In the genomic region with DNA sequence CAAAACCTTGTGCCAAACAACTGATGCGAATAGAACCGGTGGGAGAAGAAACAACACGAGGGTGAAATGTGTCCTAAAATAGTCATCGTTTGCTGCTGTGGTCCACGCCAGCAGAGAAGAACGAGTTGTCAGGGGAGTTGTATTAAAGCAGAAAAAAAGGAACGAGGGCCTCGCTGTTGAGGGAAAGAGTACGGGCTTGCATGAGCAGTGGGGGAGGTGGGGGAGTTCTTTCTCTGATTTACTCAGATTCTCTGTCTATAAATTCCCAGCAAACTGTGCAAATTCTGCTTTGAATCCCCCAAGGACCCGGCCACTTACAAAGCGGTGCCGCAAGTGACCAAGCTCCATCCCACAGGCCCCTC, we compare ENCODE assay signal across 13 cellular contexts.
A peak's percentile ranks its signal among the peaks of the same experiment; 100 is the strongest.
DNase-seq lines count a peak whose midpoint lies in the region; ATAC-seq, FAIRE-seq and TF ChIP-seq lines count a peak whose summit lies in the region.
"Had no signal": no experiment of that assay in that cellular context is flagged by ENCODE, and none has a peak within 500 bp of the region (broad histone marks: within the 10 kb centered on the region; RNA-seq: fewer than 3 reads in every experiment).

No MANE protein-coding gene starts in this region.

- RAD21 ChIA-PET in GM12878 (lab: Charles Lee; ENCODE audit: unreplicated experiment) = interaction anchor here (0.6 to 1.5 kb wide), 2 partner anchors 30 to 31 kb away, joined by 4 read pairs; no protein-coding TSS in a partner anchor

- ATAC-seq in HG03095 (IDR thresholded peaks at IDR 0.05; ENCODE audit: unreplicated experiment) (peak; percentile 51), GM12878 (peak; percentile 73), GM19395 (IDR thresholded peaks at IDR 0.05; ENCODE audit: unreplicated experiment) (no peak)
- ATAC-seq: activated CD4-positive, alpha-beta T cell treated with anti-CD3 and anti-CD28 coated beads for 36 hours had no signal

- no TSS peak for BruUV-seq in GM12878 (replicated peaks; lab: Mats Ljungman, UMichigan)

- intact Hi-C loops in GM12878 (cut with micrococcal nuclease; ENCODE audit: unreplicated experiment) (loop anchor here (1.0 kb wide), 1 partner anchor 30 kb away; no protein-coding TSS in a partner anchor), transverse colon (cut with DNase I; ENCODE audit: low total_unique reads) (no loop called here)

- H3K4me2 ChIP-seq in GM12878 (ENCODE audit: control insufficient read depth, insufficient read depth) = peak overlapping the region; percentile 75
- no peak overlapping the region for H3K4me2 ChIP-seq in osteoblast (ENCODE audit: insufficient read depth, low read length)

- TF ChIP-seq CTCF in GM12878 (IDR thresholded peaks at IDR 0.05 in 2 of 3, conservative IDR thresholded peaks at IDR 0.05 in 1 of 3; ENCODE audit: control insufficient read depth in 2 of 3, extremely low read depth in 1 of 3, insufficient read depth in 1 of 3, low read depth in 3 of 3, low read length in 3 of 3) (no peak), osteoblast (IDR thresholded peaks at IDR 0.05; ENCODE audit: extremely low read depth, low read depth, low read length) (no peak), transverse colon (IDR thresholded peaks at IDR 0.05) (no peak)

- no peak; the same call in 1 of the 2 replicates for TF ChIP-seq RAD21 in GM12878 (IDR thresholded peaks at IDR 0.05; ENCODE audit: insufficient read depth, low read depth, low read length)

- TF ChIP-seq EP300 in GM12878 (IDR thresholded peaks at IDR 0.05; ENCODE audit: borderline replicate concordance in 1 of 2, control insufficient read depth in 1 of 2, low read depth in 2 of 2, low read length in 2 of 2) (no peak), transverse colon (IDR thresholded peaks at IDR 0.05; ENCODE audit: low read depth) (no peak)

- no peaks in the 10 kb centered on the region for H3K9me3 ChIP-seq in ES-I3 (ENCODE audit: control insufficient read depth, insufficient read depth, low read length)
- no peaks in the 10 kb centered on the region for H3K9me3 ChIP-seq in GM12878 (replicated peaks; ENCODE audit: control insufficient read depth, insufficient read depth, low read length)
- no peaks in the 10 kb centered on the region for H3K9me3 ChIP-seq in osteoblast (ENCODE audit: low read depth, low read length)
- H3K9me3 ChIP-seq in transverse colon = no peaks in the 10 kb centered on the region
- H3K9me3 ChIP-seq: heart right ventricle, uterus had no signal

- H3K9ac ChIP-seq in ES-I3 (ENCODE audit: low read depth, low read length) (peak overlapping the region; percentile 31; the same call in 1 of the 2 replicates), GM12878 (ENCODE audit: control insufficient read depth, insufficient read depth, low read length) (no peak overlapping the region; the same call in 1 of the 2 replicates)

- peak overlapping the region; percentile 67 for H3K27ac ChIP-seq in GM12878 (ENCODE audit: control insufficient read depth, insufficient read depth)
- no peak overlapping the region for H3K27ac ChIP-seq in osteoblast (ENCODE audit: low read depth, low read length)
- H3K27ac ChIP-seq in transverse colon = no peak overlapping the region
- H3K27ac ChIP-seq in caudate nucleus (ENCODE audit: low read depth, low read length) = no peak overlapping the region
- H3K27ac ChIP-seq: brain microvascular endothelial cell, heart right ventricle, uterus had no signal

- CTCF ChIA-PET in GM12878 (lab: Yijun Ruan, JAX) = no interaction called here

- SMC1A ChIA-PET in GM12878 (lab: Charles Lee; ENCODE audit: uncharacterized antibody, unreplicated experiment) = interaction anchor here (1.2 to 1.5 kb wide), 2 partner anchors 28 to 61 kb away, joined by 3 read pairs; no protein-coding TSS in a partner anchor

- H3K27me3 ChIP-seq in GM12878 (replicated peaks in 1 of 2; ENCODE audit: control insufficient read depth in 2 of 2, insufficient read depth in 2 of 2, low read length in 1 of 2) (no peaks in the 10 kb centered on the region), osteoblast (ENCODE audit: insufficient read depth, low read length) (peaks cover 29% of the 10 kb centered on the region), transverse colon (no peaks in the 10 kb centered on the region)
- H3K27me3 ChIP-seq: brain microvascular endothelial cell, uterus had no signal

- H3K79me2 ChIP-seq in GM12878 (ENCODE audit: control insufficient read depth, insufficient read depth, low read length) (no peaks in the 10 kb centered on the region), osteoblast (ENCODE audit: insufficient read depth, low read length) (no peaks in the 10 kb centered on the region)

- H4K20me1 ChIP-seq in GM12878 (ENCODE audit: control insufficient read depth, insufficient read depth) = no peaks in the 10 kb centered on the region
- H4K20me1 ChIP-seq in osteoblast (ENCODE audit: insufficient read depth, low read length) = no peaks in the 10 kb centered on the region

- H2AFZ ChIP-seq in GM12878 (ENCODE audit: control insufficient read depth, low read depth, low read length) (peak overlapping the region; percentile 24), osteoblast (ENCODE audit: low read length) (no peak overlapping the region)

- no peaks in the 10 kb centered on the region for H3K36me3 ChIP-seq in ES-I3 (ENCODE audit: insufficient read depth, low read length)
- no peaks in the 10 kb centered on the region for H3K36me3 ChIP-seq in GM12878 (ENCODE audit: control insufficient read depth in 2 of 2, insufficient read depth in 2 of 2, low read length in 1 of 2)
- H3K36me3 ChIP-seq in osteoblast (ENCODE audit: insufficient read depth, low read length) = no peaks in the 10 kb centered on the region
- no peaks in the 10 kb centered on the region for H3K36me3 ChIP-seq in transverse colon
- H3K36me3 ChIP-seq: brain microvascular endothelial cell, heart right ventricle, uterus had no signal

- POLR2A ChIA-PET in GM12878 (lab: Charles Lee) = no interaction called here

- H3K4me3 ChIP-seq in GM12878 (peak overlapping the region; percentile 17; the same call in 1 of the 2 replicates), osteoblast (ENCODE audit: insufficient read depth, low read length) (no peak overlapping the region), transverse colon (no peak overlapping the region)
- H3K4me3 ChIP-seq: heart right ventricle, uterus had no signal

- DNase-seq in GM12878 (ENCODE audit: low read depth, low spot score) (peak; percentile 71), osteoblast (ENCODE audit: insufficient read length, low spot score, missing footprints) (peak; percentile 30), GF-D8 (lab: John Stamatoyannopoulos, UW) (no peak), transverse colon (no peak), caudate nucleus (lab: John Stamatoyannopoulos, UW) (no peak)
- DNase-seq: activated CD4-positive, alpha-beta T cell treated with anti-CD3 and anti-CD28 coated beads for 36 hours; NCI-H2107; uterus had no signal

- TF ChIP-seq POLR2A in GM12878 (IDR thresholded peaks at IDR 0.05; ENCODE audit: low read depth, low read length) = no peak
- no peak for TF ChIP-seq POLR2A in transverse colon (IDR thresholded peaks at IDR 0.05)

- 7% methylated on average over 12 of the region's 12 CpGs for WGBS in GM12878 (ENCODE audit: insufficient coverage, insufficient replicate concordance, low lambda C conversion rate, missing lambda C conversion rate)
- 49 to 54% methylated on average over 5 to 12 of the region's 12 CpGs for WGBS in transverse colon (ENCODE audit: low coverage in 1 of 2), 2 donors

- FAIRE-seq in GM12878 (lab: Jason Lieb, UNC) = no peak

- H3K4me1 ChIP-seq in ES-I3 (ENCODE audit: insufficient read depth, low read length) = no peaks in the 10 kb centered on the region; the same call in 1 of the 2 replicates
- H3K4me1 ChIP-seq in GM12878 (ENCODE audit: control insufficient read depth, insufficient read depth, low read length) = peaks cover 20% of the 10 kb centered on the region
- H3K4me1 ChIP-seq in osteoblast (ENCODE audit: insufficient read depth, low read length) = peaks cover 8% of the 10 kb centered on the region
- H3K4me1 ChIP-seq in transverse colon = peaks cover 0 to 7% (median 0%) of the 10 kb centered on the region in 4 donors
- H3K4me1 ChIP-seq: uterus had no signal

- in situ Hi-C loops in GM12878 (cut with MboI) = no loop called here
- in situ Hi-C loops in transverse colon (cut with MboI; ENCODE audit: low pct_ligation_motif_present in 1 of 4, low pct_unique_long_range_greater_than_20kb in 1 of 4, low sequenced_read_pairs in 3 of 4) = no loop called here

TF ChIP-seq in GM12878, 131 proteins besides CTCF, POLR2A, EP300 and RAD21 (continues in another document):
- TF ChIP-seq IKZF2 (IDR thresholded peaks at IDR 0.05) (0 out of 4 replicates have a peak, but pooled peaks of 1 of the 2 experiments have one; percentile 18), SUPT20H (IDR thresholded peaks at IDR 0.05; ENCODE audit: borderline replicate concordance, control insufficient read depth, low read depth, low read length) (no peak), MEF2A (IDR thresholded peaks at IDR 0.05; ENCODE audit: insufficient read depth, low read depth, low read length) (0 out of 2 replicates have a peak, but pooled peaks have one; percentile 21), NFIC (IDR thresholded peaks at IDR 0.05; ENCODE audit: low read depth, low read length) (0 out of 2 replicates have a peak, but pooled peaks have one; percentile 36)
- TF ChIP-seq, protein P1, sequence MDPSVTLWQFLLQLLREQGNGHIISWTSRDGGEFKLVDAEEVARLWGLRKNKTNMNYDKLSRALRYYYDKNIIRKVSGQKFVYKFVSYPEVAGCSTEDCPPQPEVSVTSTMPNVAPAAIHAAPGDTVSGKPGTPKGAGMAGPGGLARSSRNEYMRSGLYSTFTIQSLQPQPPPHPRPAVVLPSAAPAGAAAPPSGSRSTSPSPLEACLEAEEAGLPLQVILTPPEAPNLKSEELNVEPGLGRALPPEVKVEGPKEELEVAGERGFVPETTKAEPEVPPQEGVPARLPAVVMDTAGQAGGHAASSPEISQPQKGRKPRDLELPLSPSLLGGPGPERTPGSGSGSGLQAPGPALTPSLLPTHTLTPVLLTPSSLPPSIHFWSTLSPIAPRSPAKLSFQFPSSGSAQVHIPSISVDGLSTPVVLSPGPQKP (IDR thresholded peaks at IDR 0.05; ENCODE audit: low read depth, low read length) = no peak
- TF ChIP-seq, protein P2, sequence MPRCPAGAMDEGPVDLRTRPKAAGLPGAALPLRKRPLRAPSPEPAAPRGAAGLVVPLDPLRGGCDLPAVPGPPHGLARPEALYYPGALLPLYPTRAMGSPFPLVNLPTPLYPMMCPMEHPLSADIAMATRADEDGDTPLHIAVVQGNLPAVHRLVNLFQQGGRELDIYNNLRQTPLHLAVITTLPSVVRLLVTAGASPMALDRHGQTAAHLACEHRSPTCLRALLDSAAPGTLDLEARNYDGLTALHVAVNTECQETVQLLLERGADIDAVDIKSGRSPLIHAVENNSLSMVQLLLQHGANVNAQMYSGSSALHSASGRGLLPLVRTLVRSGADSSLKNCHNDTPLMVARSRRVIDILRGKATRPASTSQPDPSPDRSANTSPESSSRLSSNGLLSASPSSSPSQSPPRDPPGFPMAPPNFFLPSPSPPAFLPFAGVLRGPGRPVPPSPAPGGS (IDR thresholded peaks at IDR 0.05; ENCODE audit: borderline replicate concordance, insufficient read depth, low read depth, low read length, poor library complexity, severe bottlenecking) = peak; percentile 57

Comparison
In these comparisons a context has a peak if more than half of its experiments do, and no peak if none do; other contexts are left out.
1. DNase-seq: peak in GM12878 (single experiment) and osteoblast (single experiment); none in GF-D8 (single experiment), transverse colon (single experiment) and caudate nucleus (0 of 61).